ENCODE assay signal across 8 cellular contexts in genomic region chr5:127030259-127031146, GRCh38. TPM values are rescaled to one million over a fixed set of nuclear protein-coding genes. Genes with fewer than 3 reads are reported as not detected.
DNase-seq lines count a peak whose midpoint lies in the region; ATAC-seq and TF ChIP-seq lines count a peak whose summit lies in the region.

Gene MARCHF3 (minus strand): TSS chr5:127030558. CDS start chr5:126918171, 112,387 bp downstream.

- peak within 1 kb of the TSS; percentile 78 for H2BK5ac ChIP-seq in IMR-90 (ENCODE audit: low read depth, low read length, poor library complexity, severe bottlenecking)

- no peaks in the 10 kb centered on the region for H3K9me3 Mint-ChIP-seq in activated T-cell treated with anti-CD3 and anti-CD28 coated beads, Interleukin-2, amount 50 U/mL, for 24 hours

- peak within 1 kb of the TSS; percentile 97 for H3K4me2 ChIP-seq in IMR-90 (ENCODE audit: low read depth, low read length)

- DNase-seq in DMS153 treated with DMSO at 0.1 percent for 48 hours (lab: John Stamatoyannopoulos, UW; ENCODE audit: unreplicated experiment) (peak; percentile 69), IMR-90 (peak; percentile 96), OCI-M2 (lab: John Stamatoyannopoulos, UW; ENCODE audit: unreplicated experiment) (peak; percentile 57), erythroblast (lab: John Stamatoyannopoulos, UW) (peak; percentile 96 to 99)
- peak; percentile 97 for DNase-seq in activated T-cell treated with anti-CD3 and anti-CD28 coated beads, Interleukin-2, amount 50 U/mL, for 24 hours
- DNase-seq in stimulated activated CD8-positive, alpha-beta memory T cell treated with anti-CD3 and anti-CD28 coated beads, Interleukin-4, amount 100 ng/mL, for 4 hours (ENCODE audit: low read depth in 2 of 2, low spot score in 1 of 2) = peak; percentile 76 to 84

- no peaks in the 10 kb centered on the region for H4K20me1 ChIP-seq in IMR-90 (ENCODE audit: insufficient read depth, low read length)

- H3K23ac ChIP-seq in IMR-90 (ENCODE audit: low read depth, low read length) = peak within 1 kb of the TSS; percentile 95

- peak within 1 kb of the TSS in 1 of 2 experiments; percentile 50; a peak in 1 of 4 replicates for H4K8ac ChIP-seq in IMR-90 (ENCODE audit: low read depth in 2 of 2, low read length in 2 of 2)

- peak within 1 kb of the TSS; percentile 75 for H3K4ac ChIP-seq in IMR-90 (ENCODE audit: low read depth, low read length)

- no peak within 1 kb of the TSS for H2AK5ac ChIP-seq in IMR-90 (ENCODE audit: low read depth, low read length)

- peaks cover 13 to 23% of the 10 kb centered on the region in 2 experiments; a peak in 3 of 4 replicates for H3K79me1 ChIP-seq in IMR-90 (ENCODE audit: low read depth in 1 of 2, low read length in 2 of 2)

- H3K36me3 ChIP-seq in IMR-90 (ENCODE audit: control insufficient read depth, insufficient read depth, low read length) = no peaks in the 10 kb centered on the region
- no peaks in the 10 kb centered on the region for H3K36me3 ChIP-seq in mucosa of rectum (ENCODE audit: control insufficient read depth in 2 of 2, insufficient read depth in 2 of 2, low read length in 2 of 2)

- no peaks in the 10 kb centered on the region for H3K9me3 ChIP-seq in IMR-90 (ENCODE audit: control insufficient read depth, insufficient read depth, low read length)
- H3K9me3 ChIP-seq in mucosa of rectum (ENCODE audit: control insufficient read depth in 2 of 2, low read length in 2 of 2) = no peaks in the 10 kb centered on the region

- peaks cover 23% of the 10 kb centered on the region for H3K4me1 Mint-ChIP-seq in activated T-cell treated with anti-CD3 and anti-CD28 coated beads, Interleukin-2, amount 50 U/mL, for 24 hours (ENCODE audit: low read depth)

- POLR2A ChIA-PET in IMR-90 (lab: Charles Lee; ENCODE audit: unreplicated experiment) = interaction anchor here (0.6 kb wide), 1 partner anchor 372 kb away, joined by 6 read pairs; no protein-coding TSS in a partner anchor

- no peak within 1 kb of the TSS for H4K5ac ChIP-seq in IMR-90 (ENCODE audit: low read depth, low read length)

- peak within 1 kb of the TSS; percentile 73; the same call in 1 of the 2 replicates for H3K9ac ChIP-seq in IMR-90 (ENCODE audit: low read depth, low read length)
- peak within 1 kb of the TSS; percentile 89 to 98 for H3K9ac ChIP-seq in mucosa of rectum (ENCODE audit: low read depth in 1 of 2, low read length in 2 of 2)

- peak within 1 kb of the TSS; percentile 4; the same call in 1 of the 2 replicates for H3K56ac ChIP-seq in IMR-90 (ENCODE audit: extremely low read depth, insufficient read depth, low read length)

- ATAC-seq in GM21529 (IDR thresholded peaks at IDR 0.05; ENCODE audit: unreplicated experiment) (peak; percentile 96), IMR-90 (ENCODE audit: low read depth) (peak; percentile 98)

- peak within 1 kb of the TSS; percentile 67 for H3K27ac ChIP-seq in IMR-90 (ENCODE audit: insufficient read depth, low read length)
- H3K27ac ChIP-seq in mucosa of rectum (ENCODE audit: low read depth in 2 of 2, low read length in 2 of 2) = peak within 1 kb of the TSS; percentile 95 to 96

- H3K36me3 Mint-ChIP-seq in activated T-cell treated with anti-CD3 and anti-CD28 coated beads, Interleukin-2, amount 50 U/mL, for 24 hours (ENCODE audit: low read depth) = peaks cover 2% of the 10 kb centered on the region

- peaks cover 5% of the 10 kb centered on the region for H3K4me1 ChIP-seq in IMR-90 (ENCODE audit: control insufficient read depth, insufficient read depth, low read length)
- peaks cover 11% of the 10 kb centered on the region in 2 donors for H3K4me1 ChIP-seq in mucosa of rectum (ENCODE audit: control insufficient read depth in 2 of 2, insufficient read depth in 2 of 2, low read length in 2 of 2)

- 0% methylated on average over 70 of the region's 97 CpGs; no CpG with 5 or more reads in 1 of the 2 experiments for WGBS in IMR-90 (ENCODE audit: extremely low coverage in 2 of 2, insufficient read length in 1 of 2), 2 experiments

- peak within 1 kb of the TSS; percentile 80 for H3K27ac Mint-ChIP-seq in activated T-cell treated with anti-CD3 and anti-CD28 coated beads, Interleukin-2, amount 50 U/mL, for 24 hours

- no peak within 1 kb of the TSS for H3K18ac ChIP-seq in IMR-90 (ENCODE audit: low read depth, low read length)

- H3K4me3 ChIP-seq in IMR-90 (ENCODE audit: insufficient read depth, low read depth, low read length) (peak within 1 kb of the TSS; percentile 83), mucosa of rectum (ENCODE audit: low read length in 2 of 2) (peak within 1 kb of the TSS; percentile 89 to 95)

- in situ Hi-C loops in IMR-90 (cut with MboI; ENCODE audit: low sequenced_read_pairs) = no loop called here

- H3K14ac ChIP-seq in IMR-90 (replicated peaks; ENCODE audit: low read depth, low read length) = peak within 1 kb of the TSS; percentile 91

- CTCF ChIA-PET in IMR-90 (lab: Yijun Ruan, JAX) = interaction anchor here (1.4 kb wide), 1 partner anchor 221 kb away, joined by 3 read pairs; no protein-coding TSS in a partner anchor

- peak; percentile 40 for TF ChIP-seq CTCF in IMR-90 (conservative IDR thresholded peaks at IDR 0.05; ENCODE audit: low read depth, low read length)

- TF ChIP-seq POLR2A in IMR-90 (IDR thresholded peaks at IDR 0.05; ENCODE audit: low read depth, low read length) = peak; percentile 95
- TF ChIP-seq POLR2A in erythroblast (IDR thresholded peaks at IDR 0.05; ENCODE audit: low read length) = peak; percentile 99

- H2BK120ac ChIP-seq in IMR-90 (ENCODE audit: low read depth, low read length) = peak within 1 kb of the TSS; percentile 65

- H3K4me3 Mint-ChIP-seq in activated T-cell treated with anti-CD3 and anti-CD28 coated beads, Interleukin-2, amount 50 U/mL, for 24 hours = peak within 1 kb of the TSS; percentile 89

- BruUV-seq in IMR-90 (replicated peaks; lab: Mats Ljungman, UMichigan) = no TSS peak

- no peak within 1 kb of the TSS for H2BK15ac ChIP-seq in IMR-90 (ENCODE audit: low read depth, low read length)

- intact Hi-C loops in IMR-90 (cut with micrococcal nuclease) = loop anchor here (1.0 to 5.0 kb wide), 3 partner anchors 19 to 282 kb away; no protein-coding TSS in a partner anchor

- dilution Hi-C loops in IMR-90 (cut with HindIII; ENCODE audit: low sequenced_read_pairs, unreplicated experiment) = no loop called here

- peak within 1 kb of the TSS; percentile 99 for H2AFZ ChIP-seq in IMR-90 (replicated peaks; ENCODE audit: low read length, poor library complexity)

- H3K9me1 ChIP-seq in IMR-90 (ENCODE audit: insufficient read depth, low read length) = peaks cover 8% of the 10 kb centered on the region; the same call in 1 of the 2 replicates

- TF ChIP-seq RAD21 in IMR-90 (IDR thresholded peaks at IDR 0.05; ENCODE audit: low read length) = peak; percentile 33; the same call in 1 of the 2 replicates

- H4K91ac ChIP-seq in IMR-90 (ENCODE audit: insufficient read depth, low read depth, low read length) = peak within 1 kb of the TSS; percentile 73; the same call in 1 of the 2 replicates

- no peaks in the 10 kb centered on the region for H3K27me3 ChIP-seq in IMR-90 (ENCODE audit: control insufficient read depth, insufficient read depth, low read length)
- peaks cover 0 to 2% of the 10 kb centered on the region in 2 donors for H3K27me3 ChIP-seq in mucosa of rectum (ENCODE audit: control insufficient read depth in 2 of 2, insufficient read depth in 2 of 2, low read length in 2 of 2)

- H3K27me3 Mint-ChIP-seq in activated T-cell treated with anti-CD3 and anti-CD28 coated beads, Interleukin-2, amount 50 U/mL, for 24 hours = peaks cover 21% of the 10 kb centered on the region

- H2BK20ac ChIP-seq in IMR-90 (ENCODE audit: low read depth, low read length) = no peak within 1 kb of the TSS

- peak within 1 kb of the TSS; percentile 73 for H2AK9ac ChIP-seq in IMR-90 (replicated peaks; ENCODE audit: low read depth, low read length, poor library complexity)

TF ChIP-seq in IMR-90, 13 proteins besides CTCF, POLR2A, EP300 and RAD21 (continues in another document):
- TF ChIP-seq NFE2L2 (IDR thresholded peaks at IDR 0.05; ENCODE audit: low read depth, low read length) = no peak
- TF ChIP-seq RFX5 (IDR thresholded peaks at IDR 0.05; ENCODE audit: low read depth, low read length) = no peak
- peak; percentile 90 for TF ChIP-seq CEBPB (IDR thresholded peaks at IDR 0.05; ENCODE audit: low read depth, low read length)
- TF ChIP-seq RCOR1 (IDR thresholded peaks at IDR 0.05; ENCODE audit: insufficient replicate concordance, low read length) = no peak
- 0 out of 2 replicates have a peak, but pooled peaks have one; percentile 11 for TF ChIP-seq BHLHE40 (IDR thresholded peaks at IDR 0.05; ENCODE audit: low read depth, low read length)
- TF ChIP-seq FOS (IDR thresholded peaks at IDR 0.05; ENCODE audit: low read depth, low read length) = peak; percentile 34; the same call in 1 of the 2 replicates
- TF ChIP-seq MAZ (IDR thresholded peaks at IDR 0.05; ENCODE audit: borderline replicate concordance, low read depth, low read length) = peak; percentile 17; the same call in 1 of the 2 replicates
- TF ChIP-seq SMC3 (IDR thresholded peaks at IDR 0.05; ENCODE audit: low read depth, low read length) = peak; percentile 28; the same call in 1 of the 2 replicates
- no peak for TF ChIP-seq CHD1 (IDR thresholded peaks at IDR 0.05; ENCODE audit: low read depth, low read length)
- no peak for TF ChIP-seq MAFK (IDR thresholded peaks at IDR 0.05; ENCODE audit: low read depth, low read length)
- TF ChIP-seq MXI1 (IDR thresholded peaks at IDR 0.05; ENCODE audit: borderline replicate concordance, low read depth, low read length) = no peak
- no peak for TF ChIP-seq ELK1 (IDR thresholded peaks at IDR 0.05; ENCODE audit: borderline replicate concordance, low read depth, low read length)

RNA-seq across cellular contexts. Expression of gene MARCHF3, which starts in this region (rescaled TPM):
- total RNA-seq in IMR-90 (2012; rRNA removed) = 17.8 and 18.8 TPM in 2 replicates
- 9.5 and 11.2 TPM in 2 replicates for polyA plus RNA-seq in IMR-90 (2012; rRNA removed)
- 4.8 and 7.7 TPM in 2 replicates for polyA plus RNA-seq in IMR-90 (2012; cell fraction: cytosol; rRNA removed)
- 5.2 and 10.5 TPM in 2 replicates for polyA plus RNA-seq in IMR-90 (2012; cell fraction: nucleus; rRNA removed; ENCODE audit: low replicate concordance)

Comparison
In these comparisons a context has a peak if more than half of its experiments do, and no peak if none do; other contexts are left out.
1. Peak in every context shown above with its lines: DNase-seq, ATAC-seq, H3K4me3 ChIP-seq and H3K27ac ChIP-seq.